Comparison of ENCODE assay signal across 1 cellular context in genomic region chr7:80151274-80151665, GRCh38.
TF ChIP-seq lines count a peak whose summit lies in the region.

No MANE protein-coding gene starts in this region.

TF ChIP-seq in GM12878, 131 proteins besides CTCF, POLR2A, EP300 and RAD21 (continued from another document):
- TF ChIP-seq RB1 (IDR thresholded peaks at IDR 0.05; ENCODE audit: borderline replicate concordance) (no peak), BACH1 (IDR thresholded peaks at IDR 0.05; ENCODE audit: borderline replicate concordance) (no peak), EED (IDR thresholded peaks at IDR 0.05; ENCODE audit: low read depth) (no peak), E4F1 (IDR thresholded peaks at IDR 0.05; ENCODE audit: borderline replicate concordance, partially characterized antibody) (no peak), TCF3 (IDR thresholded peaks at IDR 0.05; ENCODE audit: borderline replicate concordance, insufficient read depth, low read depth, low read length) (no peak), PML (IDR thresholded peaks at IDR 0.05; ENCODE audit: low read length) (no peak), CBX3 (IDR thresholded peaks at IDR 0.05; ENCODE audit: borderline replicate concordance, low read depth) (no peak), MTA2 (IDR thresholded peaks at IDR 0.05; ENCODE audit: low read depth) (peak; percentile 51; the same call in 1 of the 2 replicates), USF1 (IDR thresholded peaks at IDR 0.05; ENCODE audit: borderline replicate concordance, extremely low read length, insufficient read depth, low read depth, low read length) (no peak), STAT3 (IDR thresholded peaks at IDR 0.05; ENCODE audit: low read depth, low read length) (no peak), RBBP5 (conservative IDR thresholded peaks at IDR 0.05) (no peak), MXI1 (IDR thresholded peaks at IDR 0.05; ENCODE audit: low read depth, low read length) (no peak), RUNX3 (IDR thresholded peaks at IDR 0.05; ENCODE audit: low read length) (peak; percentile 55), IKZF2 (IDR thresholded peaks at IDR 0.05) (0 out of 4 replicates have a peak, but pooled peaks of 1 of the 2 experiments have one; percentile 19), TARDBP (IDR thresholded peaks at IDR 0.05; ENCODE audit: borderline replicate concordance) (no peak), ZNF622 (IDR thresholded peaks at IDR 0.05) (no peak)
